13 cellular contexts compared by ENCODE assay signal in the genomic region with DNA sequence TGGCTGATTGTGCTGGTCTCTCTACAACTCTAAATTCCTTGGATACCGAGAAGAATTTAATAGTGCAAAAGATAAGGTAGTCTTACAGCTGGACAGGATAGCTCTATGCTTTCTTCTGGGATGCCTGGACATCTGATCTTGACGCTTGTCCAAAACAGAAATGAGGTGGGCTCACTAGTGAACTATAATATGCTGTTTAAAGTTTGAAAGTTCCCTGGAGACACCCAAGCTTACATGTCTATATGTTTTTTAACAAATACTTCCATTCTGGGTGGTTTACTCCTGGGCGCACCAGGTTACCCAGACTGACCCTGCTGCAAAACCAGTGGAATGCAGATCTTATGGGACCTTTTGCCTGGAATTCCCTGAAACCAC.
"Had no signal": no experiment of that assay in that cellular context is flagged by ENCODE, and none has a peak within 500 bp of the region (broad histone marks: within the 10 kb centered on the region; RNA-seq: fewer than 3 reads in every experiment).

No MANE protein-coding gene starts in this region.

- H3K27me3 Mint-ChIP-seq: activated CD4-positive, alpha-beta T cell treated with anti-CD3 and anti-CD28 coated beads, Interleukin-2, amount 10 ng/mL, durations not matched to agents 7 days and 5 days; activated naive CD4-positive, alpha-beta T cell treated with anti-CD3 and anti-CD28 coated beads, Interleukin-2, amount 50 U/mL, for 24 hours; naive B cell had no signal

- H3K9me3 ChIP-seq: neutrophil, thyroid gland, vagina had no signal

- H3K9me3 Mint-ChIP-seq: activated CD4-positive, alpha-beta T cell treated with anti-CD3 and anti-CD28 coated beads, Interleukin-2, amount 10 ng/mL, durations not matched to agents 7 days and 5 days; activated naive CD4-positive, alpha-beta T cell treated with anti-CD3 and anti-CD28 coated beads, Interleukin-2, amount 50 U/mL, for 24 hours; mesothelial cell of epicardium had no signal

- H3K4me3 Mint-ChIP-seq: activated CD4-positive, alpha-beta T cell treated with anti-CD3 and anti-CD28 coated beads, Interleukin-2, amount 10 ng/mL, durations not matched to agents 7 days and 5 days; activated naive CD4-positive, alpha-beta T cell treated with anti-CD3 and anti-CD28 coated beads, Interleukin-2, amount 50 U/mL, for 24 hours; mesothelial cell of epicardium; naive B cell had no signal

- DNase-seq: activated effector memory CD4-positive, alpha-beta T cell treated with Interleukin-2 at 50 U/mL for 16 hours; activated T-cell treated with anti-CD3 and anti-CD28 coated beads, Interleukin-2, amount 50 U/mL, for 1 hour; central memory CD4-positive, alpha-beta T cell; cortex of kidney; kidney glomerular epithelial cell; naive B cell had no signal

- H3K27me3 ChIP-seq: neutrophil, thyroid gland, vagina had no signal

- H3K4me1 ChIP-seq: thyroid gland, vagina had no signal

- H3K27ac Mint-ChIP-seq: activated CD4-positive, alpha-beta T cell treated with anti-CD3 and anti-CD28 coated beads, Interleukin-2, amount 10 ng/mL, durations not matched to agents 7 days and 5 days; activated naive CD4-positive, alpha-beta T cell treated with anti-CD3 and anti-CD28 coated beads, Interleukin-2, amount 50 U/mL, for 24 hours; mesothelial cell of epicardium; naive B cell had no signal

- H3K27ac ChIP-seq: neutrophil, skin epidermis, thyroid gland, vagina had no signal

- H3K36me3 Mint-ChIP-seq: activated naive CD4-positive, alpha-beta T cell treated with anti-CD3 and anti-CD28 coated beads, Interleukin-2, amount 50 U/mL, for 24 hours; mesothelial cell of epicardium; naive B cell had no signal

- H3K4me3 ChIP-seq: skin epidermis, thyroid gland, vagina had no signal

- H3K36me3 ChIP-seq: neutrophil, thyroid gland, vagina had no signal

- H3K4me1 Mint-ChIP-seq: activated CD4-positive, alpha-beta T cell treated with anti-CD3 and anti-CD28 coated beads, Interleukin-2, amount 10 ng/mL, durations not matched to agents 7 days and 5 days; activated naive CD4-positive, alpha-beta T cell treated with anti-CD3 and anti-CD28 coated beads, Interleukin-2, amount 50 U/mL, for 24 hours; mesothelial cell of epicardium; naive B cell had no signal
